ENCODE assay signal across 2 cellular contexts in the genomic region with DNA sequence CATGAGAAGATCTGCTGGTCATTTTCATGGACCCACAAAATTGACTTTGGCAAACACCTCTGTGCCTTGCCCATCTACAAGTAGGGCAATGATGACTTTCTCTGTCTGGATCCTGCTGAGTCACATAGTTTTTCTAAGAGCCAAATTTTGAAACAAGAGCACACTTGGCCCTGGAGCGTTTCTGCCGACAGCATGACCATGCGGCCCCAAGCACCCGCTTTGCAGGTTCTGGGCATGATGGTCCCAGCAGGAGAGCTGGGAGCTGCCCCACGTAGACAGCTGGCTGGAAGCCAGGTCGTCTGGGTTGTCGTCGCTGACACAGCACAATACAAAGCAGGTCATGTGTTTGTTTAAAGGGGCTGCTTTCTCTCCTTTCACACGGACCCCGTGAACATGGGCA.
TF ChIP-seq lines count a peak whose summit lies in the region.

No MANE protein-coding gene starts in this region.

TF ChIP-seq in K562, 482 proteins besides CTCF, POLR2A, EP300 and RAD21 (continued from another document):
- TF ChIP-seq, protein P1, sequence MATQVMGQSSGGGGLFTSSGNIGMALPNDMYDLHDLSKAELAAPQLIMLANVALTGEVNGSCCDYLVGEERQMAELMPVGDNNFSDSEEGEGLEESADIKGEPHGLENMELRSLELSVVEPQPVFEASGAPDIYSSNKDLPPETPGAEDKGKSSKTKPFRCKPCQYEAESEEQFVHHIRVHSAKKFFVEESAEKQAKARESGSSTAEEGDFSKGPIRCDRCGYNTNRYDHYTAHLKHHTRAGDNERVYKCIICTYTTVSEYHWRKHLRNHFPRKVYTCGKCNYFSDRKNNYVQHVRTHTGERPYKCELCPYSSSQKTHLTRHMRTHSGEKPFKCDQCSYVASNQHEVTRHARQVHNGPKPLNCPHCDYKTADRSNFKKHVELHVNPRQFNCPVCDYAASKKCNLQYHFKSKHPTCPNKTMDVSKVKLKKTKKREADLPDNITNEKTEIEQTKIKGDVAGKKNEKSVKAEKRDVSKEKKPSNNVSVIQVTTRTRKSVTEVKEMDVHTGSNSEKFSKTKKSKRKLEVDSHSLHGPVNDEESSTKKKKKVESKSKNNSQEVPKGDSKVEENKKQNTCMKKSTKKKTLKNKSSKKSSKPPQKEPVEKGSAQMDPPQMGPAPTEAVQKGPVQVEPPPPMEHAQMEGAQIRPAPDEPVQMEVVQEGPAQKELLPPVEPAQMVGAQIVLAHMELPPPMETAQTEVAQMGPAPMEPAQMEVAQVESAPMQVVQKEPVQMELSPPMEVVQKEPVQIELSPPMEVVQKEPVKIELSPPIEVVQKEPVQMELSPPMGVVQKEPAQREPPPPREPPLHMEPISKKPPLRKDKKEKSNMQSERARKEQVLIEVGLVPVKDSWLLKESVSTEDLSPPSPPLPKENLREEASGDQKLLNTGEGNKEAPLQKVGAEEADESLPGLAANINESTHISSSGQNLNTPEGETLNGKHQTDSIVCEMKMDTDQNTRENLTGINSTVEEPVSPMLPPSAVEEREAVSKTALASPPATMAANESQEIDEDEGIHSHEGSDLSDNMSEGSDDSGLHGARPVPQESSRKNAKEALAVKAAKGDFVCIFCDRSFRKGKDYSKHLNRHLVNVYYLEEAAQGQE (CRISPR knock-in tag; IDR thresholded peaks at IDR 0.05; ENCODE audit: low read depth), result no peak
- TF ChIP-seq MCM2 (IDR thresholded peaks at IDR 0.05; ENCODE audit: low read depth), result no peak

TF ChIP-seq in GM23338, 12 proteins besides CTCF, POLR2A, EP300 and RAD21 (continued from another document):
- TF ChIP-seq, protein P2, sequence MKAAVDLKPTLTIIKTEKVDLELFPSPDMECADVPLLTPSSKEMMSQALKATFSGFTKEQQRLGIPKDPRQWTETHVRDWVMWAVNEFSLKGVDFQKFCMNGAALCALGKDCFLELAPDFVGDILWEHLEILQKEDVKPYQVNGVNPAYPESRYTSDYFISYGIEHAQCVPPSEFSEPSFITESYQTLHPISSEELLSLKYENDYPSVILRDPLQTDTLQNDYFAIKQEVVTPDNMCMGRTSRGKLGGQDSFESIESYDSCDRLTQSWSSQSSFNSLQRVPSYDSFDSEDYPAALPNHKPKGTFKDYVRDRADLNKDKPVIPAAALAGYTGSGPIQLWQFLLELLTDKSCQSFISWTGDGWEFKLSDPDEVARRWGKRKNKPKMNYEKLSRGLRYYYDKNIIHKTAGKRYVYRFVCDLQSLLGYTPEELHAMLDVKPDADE (IDR thresholded peaks at IDR 0.05), result no peak
- TF ChIP-seq ZNF114 (CRISPR knock-in tag; IDR thresholded peaks at IDR 0.05), result no peak
- TF ChIP-seq, protein P3, sequence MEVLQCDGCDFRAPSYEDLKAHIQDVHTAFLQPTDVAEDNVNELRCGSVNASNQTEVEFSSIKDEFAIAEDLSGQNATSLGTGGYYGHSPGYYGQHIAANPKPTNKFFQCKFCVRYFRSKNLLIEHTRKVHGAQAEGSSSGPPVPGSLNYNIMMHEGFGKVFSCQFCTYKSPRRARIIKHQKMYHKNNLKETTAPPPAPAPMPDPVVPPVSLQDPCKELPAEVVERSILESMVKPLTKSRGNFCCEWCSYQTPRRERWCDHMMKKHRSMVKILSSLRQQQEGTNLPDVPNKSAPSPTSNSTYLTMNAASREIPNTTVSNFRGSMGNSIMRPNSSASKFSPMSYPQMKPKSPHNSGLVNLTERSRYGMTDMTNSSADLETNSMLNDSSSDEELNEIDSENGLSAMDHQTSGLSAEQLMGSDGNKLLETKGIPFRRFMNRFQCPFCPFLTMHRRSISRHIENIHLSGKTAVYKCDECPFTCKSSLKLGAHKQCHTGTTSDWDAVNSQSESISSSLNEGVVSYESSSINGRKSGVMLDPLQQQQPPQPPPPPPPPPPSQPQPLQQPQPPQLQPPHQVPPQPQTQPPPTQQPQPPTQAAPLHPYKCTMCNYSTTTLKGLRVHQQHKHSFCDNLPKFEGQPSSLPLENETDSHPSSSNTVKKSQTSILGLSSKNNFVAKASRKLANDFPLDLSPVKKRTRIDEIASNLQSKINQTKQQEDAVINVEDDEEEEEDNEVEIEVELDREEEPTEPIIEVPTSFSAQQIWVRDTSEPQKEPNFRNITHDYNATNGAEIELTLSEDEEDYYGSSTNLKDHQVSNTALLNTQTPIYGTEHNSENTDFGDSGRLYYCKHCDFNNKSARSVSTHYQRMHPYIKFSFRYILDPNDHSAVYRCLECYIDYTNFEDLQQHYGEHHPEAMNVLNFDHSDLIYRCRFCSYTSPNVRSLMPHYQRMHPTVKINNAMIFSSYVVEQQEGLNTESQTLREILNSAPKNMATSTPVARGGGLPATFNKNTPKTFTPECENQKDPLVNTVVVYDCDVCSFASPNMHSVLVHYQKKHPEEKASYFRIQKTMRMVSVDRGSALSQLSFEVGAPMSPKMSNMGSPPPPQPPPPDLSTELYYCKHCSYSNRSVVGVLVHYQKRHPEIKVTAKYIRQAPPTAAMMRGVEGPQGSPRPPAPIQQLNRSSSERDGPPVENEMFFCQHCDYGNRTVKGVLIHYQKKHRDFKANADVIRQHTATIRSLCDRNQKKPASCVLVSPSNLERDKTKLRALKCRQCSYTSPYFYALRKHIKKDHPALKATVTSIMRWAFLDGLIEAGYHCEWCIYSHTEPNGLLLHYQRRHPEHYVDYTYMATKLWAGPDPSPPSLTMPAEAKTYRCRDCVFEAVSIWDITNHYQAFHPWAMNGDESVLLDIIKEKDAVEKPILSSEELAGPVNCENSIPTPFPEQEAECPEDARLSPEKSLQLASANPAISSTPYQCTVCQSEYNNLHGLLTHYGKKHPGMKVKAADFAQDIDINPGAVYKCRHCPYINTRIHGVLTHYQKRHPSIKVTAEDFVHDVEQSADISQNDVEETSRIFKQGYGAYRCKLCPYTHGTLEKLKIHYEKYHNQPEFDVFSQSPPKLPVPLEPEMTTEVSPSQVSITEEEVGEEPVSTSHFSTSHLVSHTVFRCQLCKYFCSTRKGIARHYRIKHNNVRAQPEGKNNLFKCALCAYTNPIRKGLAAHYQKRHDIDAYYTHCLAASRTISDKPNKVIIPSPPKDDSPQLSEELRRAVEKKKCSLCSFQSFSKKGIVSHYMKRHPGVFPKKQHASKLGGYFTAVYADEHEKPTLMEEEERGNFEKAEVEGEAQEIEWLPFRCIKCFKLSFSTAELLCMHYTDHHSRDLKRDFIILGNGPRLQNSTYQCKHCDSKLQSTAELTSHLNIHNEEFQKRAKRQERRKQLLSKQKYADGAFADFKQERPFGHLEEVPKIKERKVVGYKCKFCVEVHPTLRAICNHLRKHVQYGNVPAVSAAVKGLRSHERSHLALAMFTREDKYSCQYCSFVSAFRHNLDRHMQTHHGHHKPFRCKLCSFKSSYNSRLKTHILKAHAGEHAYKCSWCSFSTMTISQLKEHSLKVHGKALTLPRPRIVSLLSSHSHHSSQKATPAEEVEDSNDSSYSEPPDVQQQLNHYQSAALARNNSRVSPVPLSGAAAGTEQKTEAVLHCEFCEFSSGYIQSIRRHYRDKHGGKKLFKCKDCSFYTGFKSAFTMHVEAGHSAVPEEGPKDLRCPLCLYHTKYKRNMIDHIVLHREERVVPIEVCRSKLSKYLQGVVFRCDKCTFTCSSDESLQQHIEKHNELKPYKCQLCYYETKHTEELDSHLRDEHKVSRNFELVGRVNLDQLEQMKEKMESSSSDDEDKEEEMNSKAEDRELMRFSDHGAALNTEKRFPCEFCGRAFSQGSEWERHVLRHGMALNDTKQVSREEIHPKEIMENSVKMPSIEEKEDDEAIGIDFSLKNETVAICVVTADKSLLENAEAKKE (CRISPR knock-in tag; IDR thresholded peaks at IDR 0.05), result no peak
